In genomic region chr4:3716034-3716875, GRCh38 we compare ENCODE assay signal across 28 cellular contexts. TPM values are rescaled to one million over a fixed set of nuclear protein-coding genes. Genes with fewer than 3 reads are reported as not detected.
"Had no signal": no experiment of that assay in that cellular context is flagged by ENCODE, and none has a peak within 500 bp of the region (broad histone marks: within the 10 kb centered on the region; RNA-seq: fewer than 3 reads in every experiment).

No MANE protein-coding gene starts in this region.

- H3K27ac Mint-ChIP-seq: activated naive CD4-positive, alpha-beta T cell treated with anti-CD3 and anti-CD28 coated beads, Interleukin-2, amount 50 U/mL, for 72 hours; activated T-cell treated with anti-CD3 and anti-CD28 coated beads, Interleukin-2, amount 50 U/mL, for 72 hours; stimulated activated naive CD8-positive, alpha-beta T cell treated with anti-CD3 and anti-CD28 coated beads, Interleukin-15, Interleukin-2, amounts not matched to agents 100 ng/mL and 50 ng/mL, for 24 hours; T-helper 1 cell treated with Interleukin-12 subunit alpha and Interleukin-12 subunit beta and Interleukin-4 antibody, amounts not matched to agents 30 μg/mL and 1 μg/mL, for 36 hours had no signal

- H3K36me3 ChIP-seq: gastrocnemius medialis, ovary, prostate gland, thoracic aorta, uterus had no signal

- ATAC-seq: activated naive CD4-positive, alpha-beta T cell treated with anti-CD3 and anti-CD28 coated beads, Interleukin-2, amount 50 U/mL, for 72 hours; activated T-cell treated with anti-CD3 and anti-CD28 coated beads, Interleukin-2, amount 50 U/mL, for 72 hours; gastrocnemius medialis had no signal

- H3K4me3 ChIP-seq: coronary artery, dorsolateral prefrontal cortex, gastrocnemius medialis, lung, ovary, prostate gland, thoracic aorta, uterus had no signal

- H3K4me1 ChIP-seq: gastrocnemius medialis, prostate gland, uterus had no signal

- H3K4me3 Mint-ChIP-seq: activated T-cell treated with anti-CD3 and anti-CD28 coated beads, Interleukin-2, amount 50 U/mL, for 72 hours; nephron; stimulated activated naive CD8-positive, alpha-beta T cell treated with anti-CD3 and anti-CD28 coated beads, Interleukin-15, Interleukin-2, amounts not matched to agents 100 ng/mL and 50 ng/mL, for 24 hours; T-helper 1 cell treated with Interleukin-12 subunit alpha and Interleukin-12 subunit beta and Interleukin-4 antibody, amounts not matched to agents 30 μg/mL and 1 μg/mL, for 36 hours had no signal

- H3K27ac ChIP-seq: coronary artery, dorsolateral prefrontal cortex, gastrocnemius medialis, ovary, prostate gland, thoracic aorta, uterus, VCaP had no signal

- H3K9me3 ChIP-seq: ovary, prostate gland, uterus had no signal

- DNase-seq: activated CD4-positive, alpha-beta T cell treated with anti-CD3 and anti-CD28 coated beads for 4 hours; activated CD4-positive, alpha-beta T cell treated with anti-CD3 and anti-CD28 coated beads, Interleukin-2, amount 50 U/mL, for 4 hours; activated naive CD4-positive, alpha-beta T cell; activated T-cell treated with anti-CD3 and anti-CD28 coated beads for 4 hours; activated T-cell treated with anti-CD3 and anti-CD28 coated beads, Interleukin-2, amount 50 U/mL, for 72 hours; cerebellar nuclear complex; effector memory CD4-positive, alpha-beta T cell; gastrocnemius medialis; hippocampal formation; mesendoderm; retina; stimulated activated CD4-positive, alpha-beta T cell treated with anti-CD3 and anti-CD28 coated beads, Interleukin-2, amount 100 ng/mL, for 48 hours; SW 1271; T-helper 9 cell; trophoblast cell; uterus had no signal

- H3K27me3 ChIP-seq: ovary, uterus had no signal

RNA-seq across cellular contexts. Expression of gene ADRA2C, which starts 49.9 kb away (rescaled TPM):
- total RNA-seq: activated T-cell treated with anti-CD3 and anti-CD28 coated beads, Interleukin-2, amount 50 U/mL, for 72 hours; epithelial cell of proximal tubule had no signal
